ENCODE assay signal across 1 cellular context in the genomic region with DNA sequence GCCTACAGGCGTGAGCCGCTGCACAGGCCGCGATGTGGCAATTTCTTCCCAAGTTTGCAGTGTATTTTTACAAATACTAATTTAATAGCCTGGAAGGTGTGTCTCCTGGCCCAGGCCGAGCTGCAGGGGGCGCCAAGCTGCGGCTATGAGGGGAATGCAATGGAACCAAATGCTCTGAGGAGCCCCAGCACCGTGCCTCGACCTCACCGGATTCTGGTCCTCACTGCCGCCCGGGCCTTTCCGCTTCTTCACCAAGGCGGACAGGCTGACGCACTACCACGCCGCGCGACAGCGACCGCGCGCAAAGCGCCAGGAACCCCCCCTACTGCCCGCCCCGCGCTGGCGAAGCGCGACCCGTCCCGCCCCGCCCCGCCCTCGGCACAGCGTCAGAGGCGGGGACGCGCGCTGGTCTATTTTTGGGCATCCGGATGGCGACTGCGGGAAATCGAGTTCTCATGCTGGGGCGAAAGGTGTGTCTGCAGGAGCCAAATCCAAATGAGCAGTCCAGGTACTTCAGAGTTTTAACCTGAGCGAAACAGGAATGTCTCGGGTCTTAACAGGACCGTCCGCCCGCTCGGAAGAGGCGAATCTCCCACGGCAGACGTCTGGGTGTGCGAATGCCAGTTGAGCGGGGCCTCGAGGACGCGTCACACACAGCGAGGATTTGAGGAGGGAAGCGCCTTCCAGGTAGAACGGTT.
A peak's percentile ranks its signal among the peaks of the same experiment; 100 is the strongest.
TF ChIP-seq lines count a peak whose summit lies in the region.

No MANE protein-coding gene starts in this region.

TF ChIP-seq in A549, 52 proteins besides CTCF, POLR2A, EP300 and RAD21 (continued from another document):
- TF ChIP-seq, protein P1, sequence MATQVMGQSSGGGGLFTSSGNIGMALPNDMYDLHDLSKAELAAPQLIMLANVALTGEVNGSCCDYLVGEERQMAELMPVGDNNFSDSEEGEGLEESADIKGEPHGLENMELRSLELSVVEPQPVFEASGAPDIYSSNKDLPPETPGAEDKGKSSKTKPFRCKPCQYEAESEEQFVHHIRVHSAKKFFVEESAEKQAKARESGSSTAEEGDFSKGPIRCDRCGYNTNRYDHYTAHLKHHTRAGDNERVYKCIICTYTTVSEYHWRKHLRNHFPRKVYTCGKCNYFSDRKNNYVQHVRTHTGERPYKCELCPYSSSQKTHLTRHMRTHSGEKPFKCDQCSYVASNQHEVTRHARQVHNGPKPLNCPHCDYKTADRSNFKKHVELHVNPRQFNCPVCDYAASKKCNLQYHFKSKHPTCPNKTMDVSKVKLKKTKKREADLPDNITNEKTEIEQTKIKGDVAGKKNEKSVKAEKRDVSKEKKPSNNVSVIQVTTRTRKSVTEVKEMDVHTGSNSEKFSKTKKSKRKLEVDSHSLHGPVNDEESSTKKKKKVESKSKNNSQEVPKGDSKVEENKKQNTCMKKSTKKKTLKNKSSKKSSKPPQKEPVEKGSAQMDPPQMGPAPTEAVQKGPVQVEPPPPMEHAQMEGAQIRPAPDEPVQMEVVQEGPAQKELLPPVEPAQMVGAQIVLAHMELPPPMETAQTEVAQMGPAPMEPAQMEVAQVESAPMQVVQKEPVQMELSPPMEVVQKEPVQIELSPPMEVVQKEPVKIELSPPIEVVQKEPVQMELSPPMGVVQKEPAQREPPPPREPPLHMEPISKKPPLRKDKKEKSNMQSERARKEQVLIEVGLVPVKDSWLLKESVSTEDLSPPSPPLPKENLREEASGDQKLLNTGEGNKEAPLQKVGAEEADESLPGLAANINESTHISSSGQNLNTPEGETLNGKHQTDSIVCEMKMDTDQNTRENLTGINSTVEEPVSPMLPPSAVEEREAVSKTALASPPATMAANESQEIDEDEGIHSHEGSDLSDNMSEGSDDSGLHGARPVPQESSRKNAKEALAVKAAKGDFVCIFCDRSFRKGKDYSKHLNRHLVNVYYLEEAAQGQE (IDR thresholded peaks at IDR 0.05), result no peak
- TF ChIP-seq SREBF2 (IDR thresholded peaks at IDR 0.05) (no peak), ESRRA (IDR thresholded peaks at IDR 0.05; ENCODE audit: borderline replicate concordance, low read length) (no peak), BHLHE40 (IDR thresholded peaks at IDR 0.05; ENCODE audit: low read depth, low read length) (no peak)
- TF ChIP-seq, protein P2, sequence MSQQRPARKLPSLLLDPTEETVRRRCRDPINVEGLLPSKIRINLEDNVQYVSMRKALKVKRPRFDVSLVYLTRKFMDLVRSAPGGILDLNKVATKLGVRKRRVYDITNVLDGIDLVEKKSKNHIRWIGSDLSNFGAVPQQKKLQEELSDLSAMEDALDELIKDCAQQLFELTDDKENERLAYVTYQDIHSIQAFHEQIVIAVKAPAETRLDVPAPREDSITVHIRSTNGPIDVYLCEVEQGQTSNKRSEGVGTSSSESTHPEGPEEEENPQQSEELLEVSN (IDR thresholded peaks at IDR 0.05; ENCODE audit: borderline replicate concordance, low read depth), result peak; percentile 85
- TF ChIP-seq, protein P3, sequence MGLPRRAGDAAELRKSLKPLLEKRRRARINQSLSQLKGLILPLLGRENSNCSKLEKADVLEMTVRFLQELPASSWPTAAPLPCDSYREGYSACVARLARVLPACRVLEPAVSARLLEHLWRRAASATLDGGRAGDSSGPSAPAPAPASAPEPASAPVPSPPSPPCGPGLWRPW (IDR thresholded peaks at IDR 0.05), result no peak
